ENCODE assay signal across 1 cellular context in genomic region chr2:216932806-216933579, GRCh38.
TF ChIP-seq lines count a peak whose summit lies in the region.

No MANE protein-coding gene starts in this region.

TF ChIP-seq in HepG2, 621 proteins besides CTCF, POLR2A, EP300 and RAD21 (continued from another document):
- TF ChIP-seq DNMT3B (CRISPR knock-in tag; conservative IDR thresholded peaks at IDR 0.05) = no peak
